In genomic region chr14:24430682-24431568, GRCh38 we compare ENCODE assay signal across 7 cellular contexts. TPM values are rescaled to one million over a fixed set of nuclear protein-coding genes. Genes with fewer than 3 reads are reported as not detected.
A peak's percentile ranks its signal among the peaks of the same experiment; 100 is the strongest.
DNase-seq lines count a peak whose midpoint lies in the region; ATAC-seq lines count a peak whose summit lies in the region.

No MANE protein-coding gene starts in this region.

- no peak overlapping the region for H3K27ac ChIP-seq in HUES6 (ENCODE audit: low read depth, low read length)
- peak overlapping the region; percentile 83 to 94 for H3K27ac ChIP-seq in aorta (ENCODE audit: low read depth in 1 of 2, low read length in 2 of 2)

- H3K9me3 ChIP-seq in HUES6 (ENCODE audit: control insufficient read depth, insufficient read depth, low read depth, low read length): no peaks in the 10 kb centered on the region
- no peaks in the 10 kb centered on the region for H3K9me3 ChIP-seq in aorta (ENCODE audit: control insufficient read depth, low read length)

- H3K9ac ChIP-seq in HUES6 (ENCODE audit: low read length): peak overlapping the region; percentile 40

- 10 to 11% methylated on average over 15 to 19 of the region's 19 CpGs for WGBS in aorta, 2 donors

- H3K4me1 ChIP-seq in HUES6 (ENCODE audit: control insufficient read depth, insufficient read depth, low read length) (peaks cover 24% of the 10 kb centered on the region), aorta (ENCODE audit: control insufficient read depth in 1 of 2, insufficient read depth in 2 of 2, low read length in 2 of 2) (no peaks in the 10 kb centered on the region)

- peaks cover 5% of the 10 kb centered on the region; the same call in 1 of the 2 replicates for H3K27me3 ChIP-seq in HUES6 (ENCODE audit: control insufficient read depth, insufficient read depth, low read length)
- no peaks in the 10 kb centered on the region for H3K27me3 ChIP-seq in aorta (ENCODE audit: control insufficient read depth in 1 of 2, insufficient read depth in 2 of 2, low read length in 1 of 2)

- intact Hi-C loops in aorta (cut with DNase I): loop anchor here (1.0 to 10.0 kb wide), 4 partner anchors 65 to 316 kb away; partner anchors contain the start of genes DCAF11 (in 1 of the 2) and NRL (in 1 of the 2)

- ATAC-seq in GM18868 (IDR thresholded peaks at IDR 0.05; ENCODE audit: unreplicated experiment) (peak; percentile 48), aorta (ENCODE audit: low FRiP score) (peak; percentile 73)

- H3K4me3 ChIP-seq in HUES6 (ENCODE audit: low read depth, low read length): peak overlapping the region; percentile 73
- H3K4me3 ChIP-seq in aorta (ENCODE audit: low read length in 2 of 2): peak overlapping the region; percentile 60 to 66

- H3K36me3 ChIP-seq in HUES6 (ENCODE audit: control insufficient read depth, insufficient read depth, low read length) (peaks cover 17% of the 10 kb centered on the region), aorta (ENCODE audit: control insufficient read depth in 1 of 2, insufficient read depth in 2 of 2, low read length in 1 of 2) (no peaks in the 10 kb centered on the region)

- peak; percentile 33 for DNase-seq in activated T-cell treated with anti-CD3 and anti-CD28 coated beads for 1 hour (ENCODE audit: low read depth)
- peak; percentile 75 for DNase-seq in fibroblast of gingiva (ENCODE audit: low read depth)
- DNase-seq in non-pigmented ciliary epithelial cell (ENCODE audit: low read depth): peak; percentile 18
- peak; percentile 60 to 80 for DNase-seq in aorta
- no peak for DNase-seq in NCI-H1105 (lab: John Stamatoyannopoulos, UW)

RNA-seq across cellular contexts. Expression of gene KHNYN, which starts 1.2 kb away (rescaled TPM):
- total RNA-seq in aorta: 10 to 100 TPM; 49.9 to 64.9 TPM
- polyA plus RNA-seq in aorta: 10 to 100 TPM; 15.2 to 34.7 TPM

RNA-seq across cellular contexts. Expression of gene CBLN3, which starts 1.5 kb away (rescaled TPM):
- 10 to 100 TPM in 1 of 2 donors, 1 to 10 TPM in 1; 4.3 to 10.2 TPM for total RNA-seq in aorta
- polyA plus RNA-seq in aorta: 1 to 10 TPM; 1.3 to 5.6 TPM

RNA-seq across cellular contexts. Expression of gene SDR39U1, which starts 11.7 kb away (rescaled TPM):
- 10 to 100 TPM; 46.0 to 62.3 TPM for total RNA-seq in aorta
- 100 to 1,000 TPM in 1 of 2 donors, 10 to 100 TPM in 1; 24.0 to 163 TPM for polyA plus RNA-seq in aorta

RNA-seq across cellular contexts. Expression of gene NYNRIN, which starts 32.1 kb away (rescaled TPM):
- total RNA-seq in aorta: 10 to 100 TPM; 11.2 to 31.6 TPM
- 1 to 10 TPM; 1.8 to 5.2 TPM for polyA plus RNA-seq in aorta
